ENCODE assay signal across 21 cellular contexts in genomic region chr5:122473138-122473843, GRCh38.
DNase-seq lines count a peak whose midpoint lies in the region; ATAC-seq and TF ChIP-seq lines count a peak whose summit lies in the region.
"Had no signal": no experiment of that assay in that cellular context is flagged by ENCODE, and none has a peak within 500 bp of the region (broad histone marks: within the 10 kb centered on the region; RNA-seq: fewer than 3 reads in every experiment).

No MANE protein-coding gene starts in this region.

- H3K9me2 ChIP-seq in GM23338 (ENCODE audit: insufficient read depth) (no peaks in the 10 kb centered on the region), MM.1S (replicated peaks; ENCODE audit: insufficient read depth, low read length) (no peaks in the 10 kb centered on the region)

- H3K4me1 Mint-ChIP-seq in GM23338 (peaks cover 59% of the 10 kb centered on the region), WTC11 (peaks cover 62% of the 10 kb centered on the region)
- H3K4me1 Mint-ChIP-seq in naive thymus-derived CD4-positive, alpha-beta T cell = no peaks in the 10 kb centered on the region
- H3K4me1 Mint-ChIP-seq: naive B cell; stimulated activated effector memory CD8-positive, alpha-beta T cell treated with anti-CD3 and anti-CD28 coated beads, Interleukin-12 subunit alpha, Interleukin-12 subunit beta, amount 100 ng/mL, for 72 hours had no signal

- H3K4me1 ChIP-seq in GM23338 (ENCODE audit: insufficient read depth) (peaks cover 38% of the 10 kb centered on the region), MM.1S (ENCODE audit: low read length) (peaks cover 24% of the 10 kb centered on the region), lower lobe of right lung (no peaks in the 10 kb centered on the region)
- no peaks in the 10 kb centered on the region for H3K4me1 ChIP-seq in naive thymus-derived CD4-positive, alpha-beta T cell (ENCODE audit: control insufficient read depth in 2 of 2, insufficient read depth in 2 of 2, low read length in 2 of 2)

- peaks cover 2% of the 10 kb centered on the region; the same call in 1 of the 3 replicates for H3K9me3 Mint-ChIP-seq in GM23338
- H3K9me3 Mint-ChIP-seq in WTC11 = no peaks in the 10 kb centered on the region
- peaks cover 0 to 1% (median 0%) of the 10 kb centered on the region in 11 donors for H3K9me3 Mint-ChIP-seq in naive thymus-derived CD4-positive, alpha-beta T cell
- H3K9me3 Mint-ChIP-seq: dendritic cell treated with granulocyte-macrophage colony-stimulating factor and Interleukin-4, amounts not matched to agents 40 ng/mL and 50 ng/mL, for 4 days; naive B cell had no signal

- H3K4me3 ChIP-seq in GM23338 = no peak overlapping the region
- H3K4me3 ChIP-seq in MM.1S (ENCODE audit: low read length) = no peak overlapping the region
- H3K4me3 ChIP-seq in lower lobe of right lung = peak overlapping the region; percentile 7
- no peak overlapping the region for H3K4me3 ChIP-seq in naive thymus-derived CD4-positive, alpha-beta T cell (ENCODE audit: low read length)
- H3K4me3 ChIP-seq: BLaER1 treated with 17β-estradiol and CSF1 and Interleukin-3, amounts not matched to agents 10 nM and 100 nM; HAP-1; ovary; right lobe of liver had no signal

- peak overlapping the region; percentile 24 for H3K4me2 ChIP-seq in GM23338
- peak overlapping the region; percentile 70 for H3K4me2 ChIP-seq in MM.1S (ENCODE audit: low read depth, low read length)

- H2AFZ ChIP-seq in GM23338 (no peak overlapping the region), MM.1S (ENCODE audit: low read length) (0 out of 2 replicates have a peak overlapping the region, but pooled peaks have one; percentile 2)

- intact Hi-C loops in lower lobe of right lung (cut with DNase I) = no loop called here
- intact Hi-C loops in naive thymus-derived CD4-positive, alpha-beta T cell (cut with micrococcal nuclease) = no loop called here

- H3K27ac ChIP-seq in GM23338 (ENCODE audit: low read depth) (peak overlapping the region; percentile 87), MM.1S (ENCODE audit: low read length) (peak overlapping the region; percentile 70), lower lobe of right lung (no peak overlapping the region)
- no peak overlapping the region for H3K27ac ChIP-seq in naive thymus-derived CD4-positive, alpha-beta T cell (ENCODE audit: low read depth, low read length)
- H3K27ac ChIP-seq: BLaER1 treated with 17β-estradiol and CSF1 and Interleukin-3, amounts not matched to agents 10 nM and 100 nM; ovary; right lobe of liver had no signal

- ATAC-seq in GM23338 (no peak), WTC11 (no peak), lower lobe of right lung (peak in 1 of 2 donors; percentile 71)
- no peak for ATAC-seq in naive thymus-derived CD4-positive, alpha-beta T cell
- ATAC-seq: HepG2; stimulated activated effector memory CD8-positive, alpha-beta T cell treated with anti-CD3 and anti-CD28 coated beads, Interleukin-12 subunit alpha, Interleukin-12 subunit beta, amount 100 ng/mL, for 72 hours had no signal

- peak overlapping the region; percentile 2; the same call in 1 of the 2 replicates for H3K9ac ChIP-seq in MM.1S (ENCODE audit: low read length)
- H3K9ac ChIP-seq: BLaER1 treated with 17β-estradiol and CSF1 and Interleukin-3, amounts not matched to agents 10 nM and 100 nM had no signal

- H3K27me3 ChIP-seq in GM23338 (ENCODE audit: insufficient read depth) (no peaks in the 10 kb centered on the region), MM.1S (replicated peaks; ENCODE audit: insufficient read depth, low read length) (no peaks in the 10 kb centered on the region), lower lobe of right lung (ENCODE audit: low read depth) (no peaks in the 10 kb centered on the region)
- no peaks in the 10 kb centered on the region for H3K27me3 ChIP-seq in naive thymus-derived CD4-positive, alpha-beta T cell (ENCODE audit: control insufficient read depth in 2 of 2, insufficient read depth in 2 of 2, low read length in 2 of 2)
- H3K27me3 ChIP-seq: BLaER1 treated with 17β-estradiol and CSF1 and Interleukin-3, amounts not matched to agents 10 nM and 100 nM; ovary; right lobe of liver had no signal

- no peaks in the 10 kb centered on the region for H3K79me2 ChIP-seq in GM23338 (replicated peaks; ENCODE audit: insufficient read depth)
- H3K79me2 ChIP-seq in MM.1S (ENCODE audit: low read length) = no peaks in the 10 kb centered on the region

- H3K36me3 ChIP-seq in GM23338 (ENCODE audit: insufficient read depth) (no peaks in the 10 kb centered on the region), MM.1S (replicated peaks; ENCODE audit: insufficient read depth, low read length) (no peaks in the 10 kb centered on the region), lower lobe of right lung (no peaks in the 10 kb centered on the region)
- no peaks in the 10 kb centered on the region for H3K36me3 ChIP-seq in naive thymus-derived CD4-positive, alpha-beta T cell (ENCODE audit: control insufficient read depth in 2 of 3, insufficient read depth in 3 of 3, low read length in 3 of 3)
- H3K36me3 ChIP-seq: BLaER1 treated with 17β-estradiol and CSF1 and Interleukin-3, amounts not matched to agents 10 nM and 100 nM; HAP-1; ovary had no signal

- H3K27ac Mint-ChIP-seq in GM23338 (peak overlapping the region; percentile 86), WTC11 (peak overlapping the region; percentile 89)
- no peak overlapping the region for H3K27ac Mint-ChIP-seq in naive thymus-derived CD4-positive, alpha-beta T cell
- H3K27ac Mint-ChIP-seq: dendritic cell treated with granulocyte-macrophage colony-stimulating factor and Interleukin-4, amounts not matched to agents 40 ng/mL and 50 ng/mL, for 4 days; naive B cell; stimulated activated effector memory CD8-positive, alpha-beta T cell treated with anti-CD3 and anti-CD28 coated beads, Interleukin-12 subunit alpha, Interleukin-12 subunit beta, amount 100 ng/mL, for 72 hours had no signal

- no peaks in the 10 kb centered on the region for H3F3A ChIP-seq in GM23338 (replicated peaks; ENCODE audit: low read depth)
- peaks cover 15% of the 10 kb centered on the region for H3F3A ChIP-seq in MM.1S (ENCODE audit: insufficient read depth, low read length)

- CTCF ChIA-PET in WTC11 (lab: Charles Lee) = interaction anchor here (1.1 to 1.3 kb wide), 2 partner anchors 27 to 278 kb away, joined by 4 to 7 read pairs; no protein-coding TSS in a partner anchor
- CTCF ChIA-PET in naive thymus-derived CD4-positive, alpha-beta T cell (lab: Charles Lee) = no interaction called here

- H3K9me3 ChIP-seq in MM.1S (replicated peaks; ENCODE audit: insufficient read depth, low read length) = no peaks in the 10 kb centered on the region
- H3K9me3 ChIP-seq in lower lobe of right lung = no peaks in the 10 kb centered on the region
- H3K9me3 ChIP-seq in naive thymus-derived CD4-positive, alpha-beta T cell (ENCODE audit: control insufficient read depth in 2 of 3, low read length in 3 of 3) = no peaks in the 10 kb centered on the region
- H3K9me3 ChIP-seq: BLaER1 treated with 17β-estradiol and CSF1 and Interleukin-3, amounts not matched to agents 10 nM and 100 nM; HAP-1; ovary; right lobe of liver had no signal

- H3K27me3 Mint-ChIP-seq in GM23338 (ENCODE audit: insufficient read depth, low read depth, poor library complexity) = peaks cover 7% of the 10 kb centered on the region
- peaks cover 3% of the 10 kb centered on the region for H3K27me3 Mint-ChIP-seq in WTC11 (ENCODE audit: low read depth)
- H3K27me3 Mint-ChIP-seq in naive thymus-derived CD4-positive, alpha-beta T cell = peaks cover 0 to 20% (median 11%) of the 10 kb centered on the region in 5 donors
- H3K27me3 Mint-ChIP-seq: dendritic cell treated with granulocyte-macrophage colony-stimulating factor and Interleukin-4, amounts not matched to agents 40 ng/mL and 50 ng/mL, for 4 days had no signal

- DNase-seq in GM23338 (ENCODE audit: low spot score) (no peak), MM.1S (peak; percentile 71), WTC11 (ENCODE audit: low spot score) (no peak), lower lobe of right lung (no peak), Ammon's horn (ENCODE audit: low spot score) (no peak), kidney glomerular epithelial cell (lab: John Stamatoyannopoulos, UW) (no peak)
- DNase-seq in naive thymus-derived CD4-positive, alpha-beta T cell = no peak
- DNase-seq in activated CD8-positive, alpha-beta memory T cell treated with anti-CD3 and anti-CD28 coated beads for 24 hours = no peak
- DNase-seq: activated CD4-positive, alpha-beta T cell treated with anti-CD3 and anti-CD28 coated beads, Interleukin-2, amount 50 U/mL, for 1 hour; activated effector memory CD4-positive, alpha-beta T cell treated with anti-CD3 and anti-CD28 coated beads, Interleukin-2, amount 50 U/mL, for 16 hours; naive B cell; NCI-H187 treated with DMSO at 0.1 percent for 48 hours; NCI-H226; ovary; right lobe of liver; SW 1271 had no signal

- POLR2A ChIA-PET in WTC11 (lab: Charles Lee) = no interaction called here
- POLR2A ChIA-PET in naive thymus-derived CD4-positive, alpha-beta T cell (lab: Charles Lee) = no interaction called here

- H3K4me3 Mint-ChIP-seq in GM23338 (no peak overlapping the region), WTC11 (no peak overlapping the region)
- no peak overlapping the region for H3K4me3 Mint-ChIP-seq in naive thymus-derived CD4-positive, alpha-beta T cell
- H3K4me3 Mint-ChIP-seq: dendritic cell treated with granulocyte-macrophage colony-stimulating factor and Interleukin-4, amounts not matched to agents 40 ng/mL and 50 ng/mL, for 4 days; naive B cell; stimulated activated effector memory CD8-positive, alpha-beta T cell treated with anti-CD3 and anti-CD28 coated beads, Interleukin-12 subunit alpha, Interleukin-12 subunit beta, amount 100 ng/mL, for 72 hours had no signal

- H3K36me3 Mint-ChIP-seq in GM23338 (ENCODE audit: low read depth) (peaks cover 3% of the 10 kb centered on the region; the same call in 1 of the 3 replicates), WTC11 (no peaks in the 10 kb centered on the region)
- H3K36me3 Mint-ChIP-seq in naive thymus-derived CD4-positive, alpha-beta T cell = no peaks in the 10 kb centered on the region
- H3K36me3 Mint-ChIP-seq: naive B cell; stimulated activated effector memory CD8-positive, alpha-beta T cell treated with anti-CD3 and anti-CD28 coated beads, Interleukin-12 subunit alpha, Interleukin-12 subunit beta, amount 100 ng/mL, for 72 hours had no signal

- H4K20me1 ChIP-seq in GM23338 (replicated peaks; ENCODE audit: insufficient read depth) (no peaks in the 10 kb centered on the region), MM.1S (ENCODE audit: insufficient read depth, low read length) (no peaks in the 10 kb centered on the region)
- H4K20me1 ChIP-seq: BLaER1 treated with 17β-estradiol and CSF1 and Interleukin-3, amounts not matched to agents 10 nM and 100 nM had no signal

- TF ChIP-seq CTCF in GM23338 (conservative IDR thresholded peaks at IDR 0.05; ENCODE audit: low read depth in 2 of 2) = no peak
- no peak for TF ChIP-seq CTCF in MM.1S (IDR thresholded peaks at IDR 0.05; ENCODE audit: low read length)
- TF ChIP-seq CTCF in WTC11 (IDR thresholded peaks at IDR 0.05) = no peak
- TF ChIP-seq CTCF in lower lobe of right lung (IDR thresholded peaks at IDR 0.05) = no peak

TF ChIP-seq in WTC11, 78 proteins besides CTCF, POLR2A, EP300 and RAD21 (continues in another document):
- TF ChIP-seq ZNF219 (CRISPR knock-in tag; IDR thresholded peaks at IDR 0.05; ENCODE audit: borderline replicate concordance) (no peak), ZNF671 (CRISPR knock-in tag; IDR thresholded peaks at IDR 0.05) (no peak), HMGA2 (CRISPR knock-in tag; IDR thresholded peaks at IDR 0.05) (no peak), FOXJ3 (CRISPR knock-in tag; IDR thresholded peaks at IDR 0.05; ENCODE audit: borderline replicate concordance) (no peak)

Comparison
In these comparisons a context has a peak if more than half of its experiments do, and no peak if none do; other contexts are left out.
1. H3K27ac ChIP-seq: peak in GM23338 (single experiment) and MM.1S (single experiment); none in lower lobe of right lung (single experiment) and naive thymus-derived CD4-positive, alpha-beta T cell (single experiment).
2. H3K27ac Mint-ChIP-seq: peak in GM23338 (single experiment) and WTC11 (single experiment); none in naive thymus-derived CD4-positive, alpha-beta T cell (0 of 9).